ENCODE assay signal across 23 cellular contexts in the genomic region with DNA sequence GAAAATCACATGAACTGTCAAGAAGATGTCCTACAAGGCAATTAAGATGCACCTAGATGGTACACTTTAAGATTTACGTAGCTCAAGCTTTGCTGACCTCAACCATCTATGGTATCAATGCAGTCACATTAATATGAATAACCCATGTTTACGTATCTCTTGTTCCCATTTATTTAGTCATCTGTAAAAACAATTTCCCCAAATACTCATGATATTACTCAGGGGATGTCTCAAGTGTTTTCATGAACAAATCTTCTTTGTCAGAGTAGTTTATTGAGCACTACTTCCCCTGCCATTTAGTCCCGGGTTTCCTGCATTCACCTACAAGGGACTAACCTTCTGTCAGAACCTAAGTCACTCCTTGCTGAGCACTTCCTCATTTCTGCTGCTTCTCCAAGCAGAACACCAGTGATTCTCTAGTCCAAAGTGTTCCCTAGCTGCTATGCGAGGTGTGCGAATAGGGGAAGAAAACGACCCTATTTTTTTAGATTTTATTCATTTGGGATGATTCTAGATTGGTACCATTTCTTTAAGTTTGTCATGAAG.
"Had no signal": no experiment of that assay in that cellular context is flagged by ENCODE, and none has a peak within 500 bp of the region (broad histone marks: within the 10 kb centered on the region; RNA-seq: fewer than 3 reads in every experiment).

No MANE protein-coding gene starts in this region.

- FAIRE-seq: keratinocyte, TTC549, urothelium cell line had no signal

- H3K9me3 ChIP-seq: lower lobe of right lung, sigmoid colon, transverse colon had no signal

- H3K4me2 ChIP-seq: neural progenitor cell, smooth muscle cell had no signal

- H3K27ac ChIP-seq: heart right ventricle, lower lobe of right lung, neural progenitor cell, sigmoid colon, transverse colon had no signal

- H3K27me3 ChIP-seq: heart right ventricle, neural progenitor cell, sigmoid colon, transverse colon had no signal

- ATAC-seq: activated T-cell treated with anti-CD3 and anti-CD28 coated beads, Interleukin-2, amount 50 U/mL, for 4 hours; heart right ventricle; left lobe of liver; lower lobe of right lung; naive thymus-derived CD4-positive, alpha-beta T cell; WTC11 had no signal

- H3K4me3 ChIP-seq: heart right ventricle, lower lobe of right lung, neural progenitor cell, sigmoid colon, smooth muscle cell, transverse colon had no signal

- H3K4me1 ChIP-seq: heart right ventricle, lower lobe of right lung, neural progenitor cell, sigmoid colon, transverse colon had no signal

- DNase-seq: activated CD4-positive, alpha-beta T cell treated with anti-CD3 and anti-CD28 coated beads, Interleukin-2, amount 50 U/mL, for 4 hours; activated CD8-positive, alpha-beta memory T cell treated with anti-CD3 and anti-CD28 coated beads for 24 hours; activated CD8-positive, alpha-beta memory T cell treated with anti-CD3 and anti-CD28 coated beads, Interleukin-2, amount 50 U/mL, for 48 hours; activated naive CD4-positive, alpha-beta T cell treated with Interleukin-2 at 50 U/mL for 16 hours; activated naive CD8-positive, alpha-beta T cell treated with anti-CD3 and anti-CD28 coated beads for 36 hours; activated T-cell treated with anti-CD3 and anti-CD28 coated beads, Interleukin-2, amount 50 U/mL, for 4 hours; cortex of kidney; heart right ventricle; lower lobe of right lung; naive thymus-derived CD4-positive, alpha-beta T cell; posterior cingulate gyrus; sigmoid colon; stimulated activated CD4-positive, alpha-beta T cell treated with anti-CD3 and anti-CD28 coated beads, Interleukin-15, amount 100 ng/mL, for 24 hours; stimulated activated CD8-positive, alpha-beta memory T cell treated with anti-CD3 and anti-CD28 coated beads, Interleukin-4, amount 100 ng/mL, for 48 hours; stimulated activated naive B cell treated with anti-CD40 and anti-IgM and Interleukin-4, amounts not matched to agents 10 μg/mL and 1 μg/mL and 100 μg/mL, for 72 hours; transverse colon had no signal

- H3K36me3 ChIP-seq: heart right ventricle, lower lobe of right lung, neural progenitor cell, sigmoid colon, transverse colon had no signal

- H2AFZ ChIP-seq: neural progenitor cell had no signal

- H3K9ac ChIP-seq: neural progenitor cell had no signal
